17 cellular contexts compared by ENCODE assay signal in genomic region chr6:144497650-144498049, GRCh38.
"Had no signal": no experiment of that assay in that cellular context is flagged by ENCODE, and none has a peak within 500 bp of the region (broad histone marks: within the 10 kb centered on the region; RNA-seq: fewer than 3 reads in every experiment).

No MANE protein-coding gene starts in this region.

- H3K27ac Mint-ChIP-seq: nephron, WTC11 had no signal

- H3K36me3 ChIP-seq: breast epithelium had no signal

- DNase-seq: activated CD4-positive, alpha-beta T cell treated with anti-CD3 and anti-CD28 coated beads, Interleukin-2, amount 50 U/mL, for 1 hour; activated naive CD4-positive, alpha-beta T cell treated with anti-CD3 and anti-CD28 coated beads, Interleukin-2, amount 10 ng/mL, durations not matched to agents 7 days and 5 days; anterior cingulate cortex; foreskin melanocyte; head of caudate nucleus; left colon; mammary epithelial cell; stimulated activated CD4-positive, alpha-beta T cell treated with anti-CD3 and anti-CD28 coated beads, Interleukin-2, amount 100 ng/mL, for 48 hours; stimulated activated CD8-positive, alpha-beta memory T cell treated with anti-CD3 and anti-CD28 coated beads, Interleukin-4, amount 100 ng/mL, for 48 hours; stimulated activated naive CD8-positive, alpha-beta T cell treated with anti-CD3 and anti-CD28 coated beads, Interleukin-15, Interleukin-2, amounts not matched to agents 100 U/mL and 50 U/mL, for 24 hours; T-helper 1 cell; upper lobe of left lung had no signal

- H3K4me3 Mint-ChIP-seq: activated naive CD4-positive, alpha-beta T cell treated with anti-CD3 and anti-CD28 coated beads, Interleukin-2, amount 10 ng/mL, durations not matched to agents 7 days and 5 days; nephron; WTC11 had no signal

- H3K4me3 ChIP-seq: breast epithelium, suprapubic skin, upper lobe of left lung had no signal

- H3K4me1 ChIP-seq: breast epithelium, suprapubic skin, upper lobe of left lung had no signal

- H3K9me3 ChIP-seq: breast epithelium, suprapubic skin, upper lobe of left lung had no signal

- H3K27me3 ChIP-seq: breast epithelium, suprapubic skin, upper lobe of left lung had no signal

- H3K4me1 Mint-ChIP-seq: nephron, WTC11 had no signal

- H3K27me3 Mint-ChIP-seq: activated naive CD4-positive, alpha-beta T cell treated with anti-CD3 and anti-CD28 coated beads, Interleukin-2, amount 10 ng/mL, durations not matched to agents 7 days and 5 days had no signal

- H3K27ac ChIP-seq: breast epithelium, suprapubic skin, upper lobe of left lung had no signal

- ATAC-seq: esophagus mucosa; left colon; stimulated activated naive CD8-positive, alpha-beta T cell treated with anti-CD3 and anti-CD28 coated beads, Interleukin-15, Interleukin-2, amounts not matched to agents 100 U/mL and 50 U/mL, for 24 hours; WTC11 had no signal
